ENCODE assay signal across 18 cellular contexts in genomic region chr11:19567996-19568395, GRCh38.
"Had no signal": no experiment of that assay in that cellular context is flagged by ENCODE, and none has a peak within 500 bp of the region (broad histone marks: within the 10 kb centered on the region; RNA-seq: fewer than 3 reads in every experiment).

No MANE protein-coding gene starts in this region.

- ATAC-seq: foreskin keratinocyte, gastroesophageal sphincter, heart left ventricle, left colon, left lung, left ventricle myocardium superior, lower lobe of right lung, mucosa of descending colon had no signal

- H3K36me3 ChIP-seq: esophagus muscularis mucosa, gastroesophageal sphincter, heart left ventricle, left lung, lower lobe of right lung had no signal

- H3K9me3 ChIP-seq: esophagus muscularis mucosa, gastroesophageal sphincter, heart left ventricle, left lung, lower lobe of right lung, mucosa of descending colon had no signal

- H3K27me3 ChIP-seq: esophagus muscularis mucosa, gastroesophageal sphincter, hepatocyte, left lung had no signal

- H3K4me1 ChIP-seq: foreskin keratinocyte had no signal

- H3K4me3 ChIP-seq: esophagus muscularis mucosa, gastroesophageal sphincter, heart left ventricle, hepatocyte, left lung, lower lobe of right lung, mucosa of descending colon had no signal

- DNase-seq: cortex of kidney; effector memory CD4-positive, alpha-beta T cell; foreskin keratinocyte; heart left ventricle; hypothalamus; immature natural killer cell; kidney; kidney glomerular epithelial cell; left colon; left lung; left ventricle myocardium superior; lower lobe of right lung; mesenchymal stem cell; mucosa of descending colon; naive B cell had no signal

- H3K27ac ChIP-seq: foreskin keratinocyte, hepatocyte, left lung, lower lobe of right lung had no signal
